In the genomic region with DNA sequence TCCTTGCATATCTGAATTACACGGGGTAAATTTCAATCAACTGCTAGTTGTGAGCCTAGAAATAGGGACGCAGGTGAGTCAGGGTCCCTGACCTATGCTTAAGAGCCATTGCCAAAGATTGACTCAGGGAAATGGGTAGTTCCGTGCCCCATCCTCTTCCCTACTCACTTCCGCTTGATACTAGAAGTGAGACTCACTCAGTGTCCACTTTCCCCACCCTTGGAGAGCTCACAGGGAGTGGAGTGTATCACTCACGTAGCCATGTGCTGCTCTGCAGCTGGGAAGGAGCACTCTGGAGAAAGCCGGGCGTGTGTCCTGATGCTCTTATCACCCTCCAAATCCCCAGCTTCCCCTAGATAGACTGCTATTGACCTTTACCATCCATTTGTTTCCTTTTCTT, we compare ENCODE assay signal across 1 cellular context.
TF ChIP-seq lines count a peak whose summit lies in the region.

No MANE protein-coding gene starts in this region.

TF ChIP-seq in IMR-90, 13 proteins besides CTCF, POLR2A, EP300 and RAD21:
- TF ChIP-seq MAFK (IDR thresholded peaks at IDR 0.05; ENCODE audit: low read depth, low read length) = no peak
- TF ChIP-seq, protein P1, sequence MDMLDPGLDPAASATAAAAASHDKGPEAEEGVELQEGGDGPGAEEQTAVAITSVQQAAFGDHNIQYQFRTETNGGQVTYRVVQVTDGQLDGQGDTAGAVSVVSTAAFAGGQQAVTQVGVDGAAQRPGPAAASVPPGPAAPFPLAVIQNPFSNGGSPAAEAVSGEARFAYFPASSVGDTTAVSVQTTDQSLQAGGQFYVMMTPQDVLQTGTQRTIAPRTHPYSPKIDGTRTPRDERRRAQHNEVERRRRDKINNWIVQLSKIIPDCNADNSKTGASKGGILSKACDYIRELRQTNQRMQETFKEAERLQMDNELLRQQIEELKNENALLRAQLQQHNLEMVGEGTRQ (IDR thresholded peaks at IDR 0.05; ENCODE audit: low read depth, low read length) = no peak
- TF ChIP-seq MAZ (IDR thresholded peaks at IDR 0.05; ENCODE audit: borderline replicate concordance, low read depth, low read length) = no peak
- TF ChIP-seq CEBPB (IDR thresholded peaks at IDR 0.05; ENCODE audit: low read depth, low read length) = no peak
- TF ChIP-seq MXI1 (IDR thresholded peaks at IDR 0.05; ENCODE audit: borderline replicate concordance, low read depth, low read length) = no peak
- no peak for TF ChIP-seq SMC3 (IDR thresholded peaks at IDR 0.05; ENCODE audit: low read depth, low read length)
- TF ChIP-seq CHD1 (IDR thresholded peaks at IDR 0.05; ENCODE audit: low read depth, low read length) = no peak
- no peak for TF ChIP-seq RFX5 (IDR thresholded peaks at IDR 0.05; ENCODE audit: low read depth, low read length)
- no peak for TF ChIP-seq BHLHE40 (IDR thresholded peaks at IDR 0.05; ENCODE audit: low read depth, low read length)
- TF ChIP-seq RCOR1 (IDR thresholded peaks at IDR 0.05; ENCODE audit: insufficient replicate concordance, low read length) = no peak
- TF ChIP-seq FOS (IDR thresholded peaks at IDR 0.05; ENCODE audit: low read depth, low read length) = no peak
- TF ChIP-seq, protein P2, sequence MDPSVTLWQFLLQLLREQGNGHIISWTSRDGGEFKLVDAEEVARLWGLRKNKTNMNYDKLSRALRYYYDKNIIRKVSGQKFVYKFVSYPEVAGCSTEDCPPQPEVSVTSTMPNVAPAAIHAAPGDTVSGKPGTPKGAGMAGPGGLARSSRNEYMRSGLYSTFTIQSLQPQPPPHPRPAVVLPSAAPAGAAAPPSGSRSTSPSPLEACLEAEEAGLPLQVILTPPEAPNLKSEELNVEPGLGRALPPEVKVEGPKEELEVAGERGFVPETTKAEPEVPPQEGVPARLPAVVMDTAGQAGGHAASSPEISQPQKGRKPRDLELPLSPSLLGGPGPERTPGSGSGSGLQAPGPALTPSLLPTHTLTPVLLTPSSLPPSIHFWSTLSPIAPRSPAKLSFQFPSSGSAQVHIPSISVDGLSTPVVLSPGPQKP (IDR thresholded peaks at IDR 0.05; ENCODE audit: borderline replicate concordance, low read depth, low read length) = no peak
- TF ChIP-seq NFE2L2 (IDR thresholded peaks at IDR 0.05; ENCODE audit: low read depth, low read length) = no peak
